In genomic region chr14:82710257-82710841, GRCh38 we compare ENCODE assay signal across 8 cellular contexts.
DNase-seq lines count a peak whose midpoint lies in the region; ATAC-seq and TF ChIP-seq lines count a peak whose summit lies in the region.

No MANE protein-coding gene starts in this region.

- H3K4me3 ChIP-seq in right atrium auricular region: no peak overlapping the region
- no peak overlapping the region for H3K4me3 ChIP-seq in CD8-positive, alpha-beta T cell (ENCODE audit: low read depth, low read length)

- H3K36me3 Mint-ChIP-seq in activated CD8-positive, alpha-beta T cell treated with anti-CD3 and anti-CD28 coated beads, Interleukin-2, amount 10 ng/mL, durations not matched to agents 7 days and 5 days (ENCODE audit: low read depth): no peaks in the 10 kb centered on the region
- no peaks in the 10 kb centered on the region for H3K36me3 Mint-ChIP-seq in CD8-positive, alpha-beta T cell

- POLR2A ChIA-PET in activated CD8-positive, alpha-beta T cell treated with anti-CD3 and anti-CD28 coated beads, Interleukin-2, amount 10 ng/mL, durations not matched to agents 7 days and 5 days (lab: Charles Lee): no interaction called here
- POLR2A ChIA-PET in CD8-positive, alpha-beta T cell (lab: Charles Lee): no interaction called here

- intact Hi-C loops in CD8-positive, alpha-beta T cell (cut with DNase I, micrococcal nuclease): no loop called here

- H3K27ac Mint-ChIP-seq in activated CD8-positive, alpha-beta T cell treated with anti-CD3 and anti-CD28 coated beads, Interleukin-2, amount 10 ng/mL, durations not matched to agents 7 days and 5 days: no peak overlapping the region
- no peak overlapping the region for H3K27ac Mint-ChIP-seq in CD8-positive, alpha-beta T cell

- H3K4me1 Mint-ChIP-seq in activated CD8-positive, alpha-beta T cell treated with anti-CD3 and anti-CD28 coated beads, Interleukin-2, amount 10 ng/mL, durations not matched to agents 7 days and 5 days (ENCODE audit: low read depth): no peaks in the 10 kb centered on the region
- H3K4me1 Mint-ChIP-seq in CD8-positive, alpha-beta T cell (ENCODE audit: low read depth): no peaks in the 10 kb centered on the region

- ATAC-seq in GM21447 (IDR thresholded peaks at IDR 0.05; ENCODE audit: unreplicated experiment): peak; percentile 57
- ATAC-seq in activated CD8-positive, alpha-beta T cell treated with anti-CD3 and anti-CD28 coated beads, Interleukin-2, amount 10 ng/mL, durations not matched to agents 7 days and 5 days: no peak
- ATAC-seq in CD8-positive, alpha-beta T cell: no peak

- no peaks in the 10 kb centered on the region for H3K27me3 Mint-ChIP-seq in activated CD8-positive, alpha-beta T cell treated with anti-CD3 and anti-CD28 coated beads, Interleukin-2, amount 10 ng/mL, durations not matched to agents 7 days and 5 days (ENCODE audit: low read depth)
- no peaks in the 10 kb centered on the region for H3K27me3 Mint-ChIP-seq in CD8-positive, alpha-beta T cell (ENCODE audit: low read depth)

- peak; percentile 32 to 74 for TF ChIP-seq CTCF in right atrium auricular region (IDR thresholded peaks at IDR 0.05)
- no peak for TF ChIP-seq CTCF in CD8-positive, alpha-beta T cell (IDR thresholded peaks at IDR 0.05)

- H3K36me3 ChIP-seq in right atrium auricular region: no peaks in the 10 kb centered on the region
- no peaks in the 10 kb centered on the region for H3K36me3 ChIP-seq in CD8-positive, alpha-beta T cell (ENCODE audit: insufficient read depth, low read length)

- no peaks in the 10 kb centered on the region for H3K9me3 Mint-ChIP-seq in activated CD8-positive, alpha-beta T cell treated with anti-CD3 and anti-CD28 coated beads, Interleukin-2, amount 10 ng/mL, durations not matched to agents 7 days and 5 days (ENCODE audit: insufficient read depth)
- H3K9me3 Mint-ChIP-seq in CD8-positive, alpha-beta T cell: peaks cover 14% of the 10 kb centered on the region

- no peaks in the 10 kb centered on the region for H3K9me3 ChIP-seq in right atrium auricular region
- no peaks in the 10 kb centered on the region for H3K9me3 ChIP-seq in CD8-positive, alpha-beta T cell (ENCODE audit: low read length)

- DNase-seq in NCI-H345 (lab: John Stamatoyannopoulos, UW) (peak; percentile 21), NCI-H345 treated with DMSO at 0.1 percent for 48 hours (lab: John Stamatoyannopoulos, UW; ENCODE audit: unreplicated experiment) (no peak), NCI-H1417 (lab: John Stamatoyannopoulos, UW) (peak; percentile 41 to 79 (median 58)), right atrium auricular region (ENCODE audit: low spot score) (no peak), smooth muscle cell of the brain vasculature (ENCODE audit: low read depth, low spot score) (peak; percentile 10)
- peak; percentile 49 for DNase-seq in activated CD8-positive, alpha-beta T cell treated with anti-CD3 and anti-CD28 coated beads, Interleukin-2, amount 10 ng/mL, durations not matched to agents 7 days and 5 days
- DNase-seq in CD8-positive, alpha-beta T cell: no peak

- H3K27ac ChIP-seq in right atrium auricular region: no peak overlapping the region
- H3K27ac ChIP-seq in CD8-positive, alpha-beta T cell (ENCODE audit: low read depth, low read length): no peak overlapping the region

- no peaks in the 10 kb centered on the region for H3K27me3 ChIP-seq in right atrium auricular region
- no peaks in the 10 kb centered on the region for H3K27me3 ChIP-seq in CD8-positive, alpha-beta T cell (ENCODE audit: insufficient read depth, low read length)

- CTCF ChIA-PET in activated CD8-positive, alpha-beta T cell treated with anti-CD3 and anti-CD28 coated beads, Interleukin-2, amount 10 ng/mL, durations not matched to agents 7 days and 5 days (lab: Charles Lee): no interaction called here
- CTCF ChIA-PET in CD8-positive, alpha-beta T cell (lab: Charles Lee): no interaction called here

- H3K4me3 Mint-ChIP-seq in activated CD8-positive, alpha-beta T cell treated with anti-CD3 and anti-CD28 coated beads, Interleukin-2, amount 10 ng/mL, durations not matched to agents 7 days and 5 days: no peak overlapping the region
- no peak overlapping the region for H3K4me3 Mint-ChIP-seq in CD8-positive, alpha-beta T cell

- H3K4me1 ChIP-seq in right atrium auricular region: no peaks in the 10 kb centered on the region
- H3K4me1 ChIP-seq in CD8-positive, alpha-beta T cell (ENCODE audit: insufficient read depth, low read length): no peaks in the 10 kb centered on the region

Comparison
In these comparisons a context has a peak if more than half of its experiments do, and no peak if none do; other contexts are left out.
1. DNase-seq: peak in NCI-H345 (single experiment), NCI-H1417 (3 of 3), activated CD8-positive, alpha-beta T cell treated with anti-CD3 and anti-CD28 coated beads, Interleukin-2, amount 10 ng/mL, durations not matched to agents 7 days and 5 days (single experiment) and smooth muscle cell of the brain vasculature (single experiment); none in NCI-H345 treated with DMSO at 0.1 percent for 48 hours (single experiment), right atrium auricular region (single experiment) and CD8-positive, alpha-beta T cell (0 of 7).